ENCODE assay signal across 16 cellular contexts in genomic region chr12:81468206-81468605, GRCh38.
A peak's percentile ranks its signal among the peaks of the same experiment; 100 is the strongest.
DNase-seq lines count a peak whose midpoint lies in the region; ATAC-seq and TF ChIP-seq lines count a peak whose summit lies in the region.
"Had no signal": no experiment of that assay in that cellular context is flagged by ENCODE, and none has a peak within 500 bp of the region (broad histone marks: within the 10 kb centered on the region; RNA-seq: fewer than 3 reads in every experiment).

No MANE protein-coding gene starts in this region.

- H3K27ac Mint-ChIP-seq in brain, result peak overlapping the region in 4 of 5 experiments; percentile 60 to 76 (median 70)
- no peak overlapping the region for H3K27ac Mint-ChIP-seq in osteocyte (ENCODE audit: unreplicated experiment)
- H3K27ac Mint-ChIP-seq: activated CD4-positive, alpha-beta memory T cell treated with anti-CD3 and anti-CD28 coated beads for 36 hours; activated T-helper 17 cell treated with anti-CD3 and anti-CD28 coated beads, Interleukin-2, amount 50 U/mL, for 72 hours; memory B cell; T-helper 17 cell had no signal

- H3K36me3 Mint-ChIP-seq in brain, result no peaks in the 10 kb centered on the region
- no peaks in the 10 kb centered on the region for H3K36me3 Mint-ChIP-seq in osteocyte (ENCODE audit: unreplicated experiment)
- H3K36me3 Mint-ChIP-seq: activated CD4-positive, alpha-beta memory T cell treated with anti-CD3 and anti-CD28 coated beads for 36 hours; memory B cell had no signal

- in situ Hi-C loops in KBM-7 (cut with MboI; ENCODE audit: low pct_unique_long_range_greater_than_20kb, low sequenced_read_pairs), result no loop called here

- H3K9me3 Mint-ChIP-seq in brain (peaks cover 0 to 2% (median 0%) of the 10 kb centered on the region in 5 experiments), osteocyte (ENCODE audit: unreplicated experiment) (no peaks in the 10 kb centered on the region)
- H3K9me3 Mint-ChIP-seq: activated CD4-positive, alpha-beta memory T cell treated with anti-CD3 and anti-CD28 coated beads for 36 hours; H9; memory B cell had no signal

- peak; percentile 25 for DNase-seq in AG20443 (ENCODE audit: low spot score)
- peak; percentile 2 for DNase-seq in M059J (ENCODE audit: low read depth)
- peak; percentile 30 for DNase-seq in medulla oblongata (ENCODE audit: extremely low spot score)
- DNase-seq in activated CD4-positive, alpha-beta T cell treated with anti-CD3 and anti-CD28 coated beads, Interleukin-2, amount 50 U/mL, for 48 hours, result no peak
- DNase-seq in KBM-7, result no peak
- DNase-seq in osteocyte (ENCODE audit: extremely low spot score, unreplicated experiment), result no peak
- DNase-seq: activated CD4-positive, alpha-beta memory T cell treated with anti-CD3 and anti-CD28 coated beads for 36 hours; erythroblast; H9; MM.1S; NCI-H2227 treated with DMSO at 0.1 percent for 48 hours; T-helper 17 cell had no signal

- H3K4me3 Mint-ChIP-seq in brain (peak overlapping the region in 1 of 5 experiments; percentile 26), osteocyte (ENCODE audit: unreplicated experiment) (no peak overlapping the region)
- H3K4me3 Mint-ChIP-seq: activated CD4-positive, alpha-beta memory T cell treated with anti-CD3 and anti-CD28 coated beads for 36 hours; activated T-helper 17 cell treated with anti-CD3 and anti-CD28 coated beads, Interleukin-2, amount 50 U/mL, for 72 hours; H9; memory B cell; T-helper 17 cell had no signal

- H3K4me1 Mint-ChIP-seq in brain (peaks cover 46% of the 10 kb centered on the region), osteocyte (ENCODE audit: unreplicated experiment) (no peaks in the 10 kb centered on the region)
- H3K4me1 Mint-ChIP-seq: activated T-helper 17 cell treated with anti-CD3 and anti-CD28 coated beads, Interleukin-2, amount 50 U/mL, for 72 hours; memory B cell; T-helper 17 cell had no signal

- H3K27me3 Mint-ChIP-seq in brain (no peaks in the 10 kb centered on the region), osteocyte (ENCODE audit: unreplicated experiment) (peaks cover 6% of the 10 kb centered on the region)
- H3K27me3 Mint-ChIP-seq: activated CD4-positive, alpha-beta memory T cell treated with anti-CD3 and anti-CD28 coated beads for 36 hours; activated T-helper 17 cell treated with anti-CD3 and anti-CD28 coated beads, Interleukin-2, amount 50 U/mL, for 72 hours; memory B cell; T-helper 17 cell had no signal

- no peak for ATAC-seq in HG03457 (IDR thresholded peaks at IDR 0.05; ENCODE audit: unreplicated experiment)
- ATAC-seq: activated T-helper 17 cell treated with anti-CD3 and anti-CD28 coated beads, Interleukin-2, amount 50 U/mL, for 72 hours; T-helper 17 cell had no signal

- TF ChIP-seq CTCF in brain (conservative IDR thresholded peaks at IDR 0.05) (no peak), osteocyte (IDR thresholded peaks at IDR 0.05) (no peak)

Comparison
In these comparisons a context has a peak if more than half of its experiments do, and no peak if none do; other contexts are left out.
1. DNase-seq: peak in AG20443 (single experiment), M059J (single experiment) and medulla oblongata (single experiment); none in activated CD4-positive, alpha-beta T cell treated with anti-CD3 and anti-CD28 coated beads, Interleukin-2, amount 50 U/mL, for 48 hours (0 of 2), KBM-7 (single experiment) and osteocyte (single experiment).